6 cellular contexts compared by ENCODE assay signal in genomic region chr5:34030585-34030984, GRCh38. TPM values are rescaled to one million over a fixed set of nuclear protein-coding genes. Genes with fewer than 3 reads are reported as not detected.
"Had no signal": no experiment of that assay in that cellular context is flagged by ENCODE, and none has a peak within 500 bp of the region (broad histone marks: within the 10 kb centered on the region; RNA-seq: fewer than 3 reads in every experiment).

No MANE protein-coding gene starts in this region.

RNA-seq across cellular contexts. Expression of gene SLC45A2, which starts 46.1 kb away (rescaled TPM):
- total RNA-seq: sciatic nerve, upper lobe of right lung, urinary bladder, vagina had no signal
- polyA plus RNA-seq: naive thymus-derived CD8-positive, alpha-beta T cell; ovary; urinary bladder had no signal
